In the genomic region with DNA sequence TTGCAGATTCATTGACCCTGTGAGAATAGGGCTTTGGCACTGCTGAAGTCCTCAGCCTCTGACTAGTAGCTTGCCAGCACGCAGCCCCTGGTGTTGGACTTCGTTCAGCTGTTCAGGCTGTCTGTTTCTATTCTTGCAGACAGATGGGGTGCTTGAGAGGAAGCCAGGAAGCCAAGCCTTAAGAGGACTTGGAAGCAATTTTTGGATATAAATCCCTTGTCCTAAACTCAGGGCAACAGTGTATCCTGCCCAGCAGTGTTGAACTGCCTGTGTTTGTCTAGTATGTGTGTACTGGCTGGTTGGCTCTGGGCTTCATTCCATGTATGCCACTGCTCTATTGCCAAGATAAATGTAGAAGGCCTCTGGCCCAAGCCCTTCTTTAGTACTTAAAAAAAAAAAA, we compare ENCODE assay signal across 1 cellular context.
TF ChIP-seq lines count a peak whose summit lies in the region.

No MANE protein-coding gene starts in this region.

TF ChIP-seq in HepG2, 621 proteins besides CTCF, POLR2A, EP300 and RAD21 (continued from another document):
- TF ChIP-seq, protein P1, sequence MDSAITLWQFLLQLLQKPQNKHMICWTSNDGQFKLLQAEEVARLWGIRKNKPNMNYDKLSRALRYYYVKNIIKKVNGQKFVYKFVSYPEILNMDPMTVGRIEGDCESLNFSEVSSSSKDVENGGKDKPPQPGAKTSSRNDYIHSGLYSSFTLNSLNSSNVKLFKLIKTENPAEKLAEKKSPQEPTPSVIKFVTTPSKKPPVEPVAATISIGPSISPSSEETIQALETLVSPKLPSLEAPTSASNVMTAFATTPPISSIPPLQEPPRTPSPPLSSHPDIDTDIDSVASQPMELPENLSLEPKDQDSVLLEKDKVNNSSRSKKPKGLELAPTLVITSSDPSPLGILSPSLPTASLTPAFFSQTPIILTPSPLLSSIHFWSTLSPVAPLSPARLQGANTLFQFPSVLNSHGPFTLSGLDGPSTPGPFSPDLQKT (CRISPR knock-in tag; IDR thresholded peaks at IDR 0.05; ENCODE audit: borderline replicate concordance): no peak
